Comparison of ENCODE assay signal across 1 cellular context in the genomic region with DNA sequence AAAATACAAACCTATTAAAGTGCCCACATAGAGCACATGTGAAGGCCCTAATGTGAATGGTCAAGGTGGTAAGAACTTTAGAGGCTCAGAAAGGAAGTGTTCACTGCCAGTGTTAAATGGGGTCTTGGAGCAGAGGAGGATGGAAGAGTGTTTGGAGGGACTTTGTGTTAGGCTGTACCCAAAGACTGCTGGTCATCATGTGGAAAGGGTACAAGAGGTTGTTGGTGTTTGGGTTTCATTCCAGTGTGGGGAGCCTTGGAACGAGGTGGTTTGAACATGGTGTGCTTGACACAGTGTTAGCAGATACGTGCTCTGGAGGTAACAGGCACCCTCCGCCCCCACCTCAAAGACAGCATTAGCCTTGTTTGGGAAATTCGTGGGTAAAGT.
TF ChIP-seq lines count a peak whose summit lies in the region.

No MANE protein-coding gene starts in this region.

TF ChIP-seq in endothelial cell of umbilical vein, 7 proteins besides CTCF, POLR2A, EP300 and RAD21 (continued from another document):
- TF ChIP-seq FOS (IDR thresholded peaks at IDR 0.05; ENCODE audit: borderline replicate concordance, insufficient read depth, low read length) = no peak
- no peak for TF ChIP-seq JUN (IDR thresholded peaks at IDR 0.05; ENCODE audit: borderline replicate concordance, insufficient read depth, insufficient read length, low read depth)
- TF ChIP-seq POLR2AphosphoS5 (IDR thresholded peaks at IDR 0.05; ENCODE audit: insufficient read depth, low read depth, low read length) = no peak
